Comparison of ENCODE assay signal across 17 cellular contexts in the genomic region with DNA sequence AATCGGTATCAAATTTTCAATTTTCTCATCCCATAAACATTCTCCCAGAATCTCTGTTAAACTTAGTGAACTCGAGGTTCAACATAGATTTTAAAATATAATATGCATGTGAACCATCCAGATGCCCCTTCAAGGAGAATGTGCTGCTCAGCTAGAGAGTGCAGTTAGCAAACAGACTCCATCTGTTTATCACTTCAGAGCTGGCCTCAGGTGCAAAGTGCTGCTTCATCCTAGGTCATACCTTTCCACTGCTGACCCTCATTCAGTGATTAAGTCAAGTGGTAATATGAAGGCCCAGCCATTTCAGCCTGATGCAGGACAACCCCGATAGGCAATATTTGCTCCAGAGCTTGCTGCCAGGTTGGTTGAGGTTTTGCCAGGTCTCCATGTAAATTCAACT.
DNase-seq lines count a peak whose midpoint lies in the region; TF ChIP-seq lines count a peak whose summit lies in the region.
"Had no signal": no experiment of that assay in that cellular context is flagged by ENCODE, and none has a peak within 500 bp of the region (broad histone marks: within the 10 kb centered on the region; RNA-seq: fewer than 3 reads in every experiment).

No MANE protein-coding gene starts in this region.

- DNase-seq in NCI-H510A treated with DMSO at 0.1 percent for 48 hours (lab: John Stamatoyannopoulos, UW) (peak; percentile 16), NCI-H510A (lab: John Stamatoyannopoulos, UW) (no peak), DMS53 (lab: John Stamatoyannopoulos, UW) (peak; percentile 73), DMS53 treated with DMSO at 0.1 percent for 48 hours (lab: John Stamatoyannopoulos, UW; ENCODE audit: unreplicated experiment) (peak; percentile 18), coronary artery (ENCODE audit: low spot score) (peak; percentile 33), GM19240 (ENCODE audit: insufficient read length, low spot score) (no peak)
- DNase-seq: ACHN; BE2C; C1 segment of cervical spinal cord; CD4-positive, CD25-positive, alpha-beta regulatory T cell; CD8-positive, alpha-beta memory T cell; COR-L47; DMS153; DND-41; EL; H9 had no signal

- no peak overlapping the region for H3K4me3 ChIP-seq in coronary artery
- H3K4me3 ChIP-seq: GM12878 had no signal

- no peak for TF ChIP-seq CTCF in coronary artery (IDR thresholded peaks at IDR 0.05)

- no peak overlapping the region for H3K27ac ChIP-seq in coronary artery

Comparison
In these comparisons a context has a peak if more than half of its experiments do, and no peak if none do; other contexts are left out.
1. DNase-seq: peak in NCI-H510A treated with DMSO at 0.1 percent for 48 hours (single experiment), DMS53 (single experiment), DMS53 treated with DMSO at 0.1 percent for 48 hours (single experiment) and coronary artery (single experiment); none in NCI-H510A (single experiment) and GM19240 (single experiment).